14 cellular contexts compared by ENCODE assay signal in the genomic region with DNA sequence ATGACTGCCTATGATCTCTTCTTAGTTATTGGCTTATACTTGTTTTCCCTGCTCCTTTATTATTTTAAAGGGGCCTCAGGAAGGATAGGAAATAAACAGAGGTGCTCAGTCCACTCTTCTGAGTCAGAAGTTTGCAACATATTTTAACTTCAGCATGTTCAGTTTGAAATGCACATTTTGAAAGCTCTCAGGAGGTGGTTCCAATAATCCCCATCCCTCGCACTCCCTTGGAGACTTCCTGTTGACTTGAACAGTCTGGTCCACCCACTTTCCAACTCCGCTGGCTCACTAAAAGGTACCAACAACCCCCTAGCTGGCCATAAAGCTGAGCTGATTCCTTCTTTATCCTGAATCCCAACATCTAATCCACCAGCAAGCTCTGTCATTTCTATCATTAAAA.
"Had no signal": no experiment of that assay in that cellular context is flagged by ENCODE, and none has a peak within 500 bp of the region (broad histone marks: within the 10 kb centered on the region; RNA-seq: fewer than 3 reads in every experiment).

No MANE protein-coding gene starts in this region.

- H3K27ac ChIP-seq: cardiac muscle cell, lower lobe of right lung, prostate gland, tibial artery, uterus had no signal

- H3K4me3 Mint-ChIP-seq: activated naive CD4-positive, alpha-beta T cell treated with anti-CD3 and anti-CD28 coated beads for 36 hours; activated naive CD8-positive, alpha-beta T cell treated with anti-CD3 and anti-CD28 coated beads, Interleukin-2, amount 50 U/mL, for 24 hours; stimulated activated effector memory CD8-positive, alpha-beta T cell treated with anti-CD3 and anti-CD28 coated beads, Interleukin-12 subunit alpha, Interleukin-12 subunit beta, amount 100 ng/mL, for 72 hours had no signal

- H3K36me3 ChIP-seq: cardiac muscle cell, lower lobe of right lung, prostate gland, tibial artery, uterus had no signal

- H3K4me1 Mint-ChIP-seq: stimulated activated effector memory CD8-positive, alpha-beta T cell treated with anti-CD3 and anti-CD28 coated beads, Interleukin-12 subunit alpha, Interleukin-12 subunit beta, amount 100 ng/mL, for 72 hours had no signal

- H3K27me3 ChIP-seq: cardiac muscle cell, tibial artery, uterus had no signal

- H3K27me3 Mint-ChIP-seq: activated naive CD8-positive, alpha-beta T cell treated with anti-CD3 and anti-CD28 coated beads, Interleukin-2, amount 50 U/mL, for 24 hours had no signal

- H3K4me3 ChIP-seq: cardiac muscle cell, lower lobe of right lung, prostate gland, tibial artery, uterus had no signal

- ATAC-seq: activated naive CD8-positive, alpha-beta T cell treated with anti-CD3 and anti-CD28 coated beads, Interleukin-2, amount 50 U/mL, for 24 hours; esophagus mucosa; left cardiac atrium; lower lobe of right lung; sciatic nerve; stimulated activated effector memory CD8-positive, alpha-beta T cell treated with anti-CD3 and anti-CD28 coated beads, Interleukin-12 subunit alpha, Interleukin-12 subunit beta, amount 100 ng/mL, for 72 hours had no signal

- H3K9me3 ChIP-seq: lower lobe of right lung, prostate gland, uterus had no signal

- H3K27ac Mint-ChIP-seq: activated naive CD4-positive, alpha-beta T cell treated with anti-CD3 and anti-CD28 coated beads for 36 hours; activated naive CD8-positive, alpha-beta T cell treated with anti-CD3 and anti-CD28 coated beads, Interleukin-2, amount 50 U/mL, for 24 hours; stimulated activated effector memory CD8-positive, alpha-beta T cell treated with anti-CD3 and anti-CD28 coated beads, Interleukin-12 subunit alpha, Interleukin-12 subunit beta, amount 100 ng/mL, for 72 hours had no signal

- H3K9me3 Mint-ChIP-seq: activated naive CD4-positive, alpha-beta T cell treated with anti-CD3 and anti-CD28 coated beads for 36 hours; activated naive CD8-positive, alpha-beta T cell treated with anti-CD3 and anti-CD28 coated beads, Interleukin-2, amount 50 U/mL, for 24 hours; stimulated activated effector memory CD8-positive, alpha-beta T cell treated with anti-CD3 and anti-CD28 coated beads, Interleukin-12 subunit alpha, Interleukin-12 subunit beta, amount 100 ng/mL, for 72 hours had no signal

- H3K4me1 ChIP-seq: lower lobe of right lung, prostate gland, tibial artery, uterus had no signal

- DNase-seq: activated naive CD4-positive, alpha-beta T cell treated with anti-CD3 and anti-CD28 coated beads for 36 hours; activated naive CD8-positive, alpha-beta T cell treated with anti-CD3 and anti-CD28 coated beads, Interleukin-2, amount 50 U/mL, for 24 hours; activated T-cell treated with anti-CD3 and anti-CD28 coated beads for 4 hours; head of caudate nucleus; left cardiac atrium; lower lobe of right lung; midbrain; tibial artery; uterus had no signal

- H3K36me3 Mint-ChIP-seq: stimulated activated effector memory CD8-positive, alpha-beta T cell treated with anti-CD3 and anti-CD28 coated beads, Interleukin-12 subunit alpha, Interleukin-12 subunit beta, amount 100 ng/mL, for 72 hours had no signal
